In the genomic region with DNA sequence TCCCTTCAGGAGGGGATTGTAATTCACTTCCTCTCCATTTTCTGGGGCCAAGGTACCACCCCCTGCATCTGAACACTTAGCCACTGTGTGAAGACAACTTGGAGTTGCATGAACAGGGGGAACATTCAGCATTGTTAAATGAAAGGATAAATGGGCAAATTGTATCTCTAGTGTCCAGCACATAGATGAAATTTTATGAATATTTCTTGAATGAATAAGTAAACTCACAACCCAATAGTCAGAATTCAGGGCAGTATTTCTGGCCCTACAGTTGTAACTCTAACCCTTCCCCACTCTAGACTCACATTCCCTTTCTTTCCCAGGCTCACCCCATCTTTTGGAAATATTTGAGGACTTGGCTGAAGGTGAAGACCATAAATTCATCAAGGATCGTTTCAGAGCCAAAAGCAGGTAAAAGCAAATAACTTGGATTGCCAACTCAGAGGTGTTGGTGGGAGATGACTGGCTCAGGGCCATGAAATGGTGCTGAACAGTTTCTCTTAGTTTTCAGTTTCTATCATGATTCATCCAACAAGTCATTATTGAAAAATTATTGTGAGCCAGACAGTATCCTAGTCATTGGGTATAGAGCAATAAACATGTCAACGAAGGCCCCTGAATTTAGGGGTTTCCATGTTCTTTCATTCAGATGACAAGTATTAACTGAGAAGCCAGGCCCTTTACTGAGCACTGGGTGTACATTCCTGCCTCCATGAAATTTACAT, we compare ENCODE assay signal across 19 cellular contexts. TPM values are rescaled to one million over a fixed set of nuclear protein-coding genes. Genes with fewer than 3 reads are reported as not detected.
A peak's percentile ranks its signal among the peaks of the same experiment; 100 is the strongest.
DNase-seq lines count a peak whose midpoint lies in the region; ATAC-seq and TF ChIP-seq lines count a peak whose summit lies in the region.
"Had no signal": no experiment of that assay in that cellular context is flagged by ENCODE, and none has a peak within 500 bp of the region (broad histone marks: within the 10 kb centered on the region; RNA-seq: fewer than 3 reads in every experiment).

No MANE protein-coding gene starts in this region.

- no peaks in the 10 kb centered on the region for H3K36me3 Mint-ChIP-seq in activated CD4-positive, alpha-beta T cell treated with anti-CD3 and anti-CD28 coated beads for 36 hours (ENCODE audit: low read depth)
- H3K36me3 Mint-ChIP-seq in CD4-positive, alpha-beta memory T cell, result no peaks in the 10 kb centered on the region
- H3K36me3 Mint-ChIP-seq: CD8-positive, alpha-beta T cell had no signal

- no peaks in the 10 kb centered on the region for H3K9me3 ChIP-seq in fibroblast of lung (ENCODE audit: control insufficient read depth, insufficient read depth, low read depth, low read length)
- H3K9me3 ChIP-seq in CD4-positive, alpha-beta memory T cell (ENCODE audit: control insufficient read depth in 1 of 2, low read length in 2 of 2), result no peaks in the 10 kb centered on the region
- no peaks in the 10 kb centered on the region for H3K9me3 ChIP-seq in right lobe of liver

- POLR2A ChIA-PET in activated CD4-positive, alpha-beta T cell treated with anti-CD3 and anti-CD28 coated beads for 36 hours (lab: Charles Lee), result no interaction called here
- POLR2A ChIA-PET in CD4-positive, alpha-beta memory T cell (lab: Charles Lee; ENCODE audit: partially characterized antibody), result no interaction called here

- no peak for TF ChIP-seq POLR2A in right lobe of liver (IDR thresholded peaks at IDR 0.05)

- no peak overlapping the region for H3K9ac ChIP-seq in fibroblast of lung (ENCODE audit: insufficient read depth, low read length)

- H3K4me3 Mint-ChIP-seq in activated CD4-positive, alpha-beta T cell treated with anti-CD3 and anti-CD28 coated beads for 36 hours, result no peak overlapping the region
- no peak overlapping the region for H3K4me3 Mint-ChIP-seq in CD4-positive, alpha-beta memory T cell
- H3K4me3 Mint-ChIP-seq: activated CD4-positive, alpha-beta memory T cell treated with anti-CD3 and anti-CD28 coated beads, Interleukin-2, amount 10 ng/mL, durations not matched to agents 7 days and 5 days; activated T-helper 17 cell treated with anti-CD3 and anti-CD28 coated beads, Interleukin-2, amount 50 U/mL, for 72 hours; CD8-positive, alpha-beta T cell; dendritic cell treated with granulocyte-macrophage colony-stimulating factor and Interleukin-4, amounts not matched to agents 40 ng/mL and 50 ng/mL, for 4 days had no signal

- H3K27ac ChIP-seq in fibroblast of lung (ENCODE audit: insufficient read depth, low read length) (no peak overlapping the region), right lobe of liver (no peak overlapping the region)
- H3K27ac ChIP-seq in CD4-positive, alpha-beta memory T cell (ENCODE audit: low read depth, low read length), result no peak overlapping the region
- H3K27ac ChIP-seq: 22Rv1 had no signal

- H4K20me1 ChIP-seq in fibroblast of lung (ENCODE audit: control insufficient read depth, extremely low read depth, insufficient read depth, low read length), result no peaks in the 10 kb centered on the region

- 32% methylated on average over 2 of the region's 2 CpGs for WGBS in right lobe of liver (ENCODE audit: insufficient coverage, low coverage, low lambda C conversion rate, missing lambda C conversion rate)

- peak; percentile 83 for ATAC-seq in activated CD4-positive, alpha-beta T cell treated with anti-CD3 and anti-CD28 coated beads for 36 hours
- no peak for ATAC-seq in right lobe of liver
- ATAC-seq: activated T-helper 17 cell treated with anti-CD3 and anti-CD28 coated beads, Interleukin-2, amount 50 U/mL, for 72 hours; CD8-positive, alpha-beta T cell had no signal

- H3K27me3 ChIP-seq in fibroblast of lung (ENCODE audit: control insufficient read depth, insufficient read depth, low read length) (no peaks in the 10 kb centered on the region), right lobe of liver (no peaks in the 10 kb centered on the region)
- no peaks in the 10 kb centered on the region for H3K27me3 ChIP-seq in CD4-positive, alpha-beta memory T cell (ENCODE audit: insufficient read depth, low read length)

- H3K4me3 ChIP-seq in fibroblast of lung (replicated peaks in 1 of 4; ENCODE audit: control extremely low read depth in 1 of 4, insufficient read depth in 1 of 4, low read depth in 3 of 4, low read length in 4 of 4), result no peak overlapping the region
- no peak overlapping the region for H3K4me3 ChIP-seq in CD4-positive, alpha-beta memory T cell (ENCODE audit: low read length in 2 of 2)
- no peak overlapping the region for H3K4me3 ChIP-seq in right lobe of liver

- intact Hi-C loops in activated CD4-positive, alpha-beta T cell treated with anti-CD3 and anti-CD28 coated beads for 36 hours (cut with DNase I, micrococcal nuclease), result no loop called here
- intact Hi-C loops in CD4-positive, alpha-beta memory T cell (cut with micrococcal nuclease), result no loop called here
- intact Hi-C loops in right lobe of liver (cut with DNase I), result no loop called here

- DNase-seq in activated CD4-positive, alpha-beta T cell treated with anti-CD3 and anti-CD28 coated beads for 36 hours, result peak; percentile 18
- no peak for DNase-seq in activated CD4-positive, alpha-beta T cell treated with anti-CD3 and anti-CD28 coated beads for 1 hour
- DNase-seq in M059J (ENCODE audit: low read depth), result peak; percentile 67
- DNase-seq in fibroblast of lung (ENCODE audit: low read depth in 2 of 2), result peak; percentile 49 to 72
- no peak for DNase-seq in CD4-positive, alpha-beta memory T cell
- no peak for DNase-seq in right lobe of liver
- no peak for DNase-seq in HT-29 (ENCODE audit: low spot score)
- no peak for DNase-seq in NCI-H1417 treated with DMSO at 0.1 percent for 48 hours (lab: John Stamatoyannopoulos, UW)
- DNase-seq: activated CD4-positive, alpha-beta memory T cell treated with anti-CD3 and anti-CD28 coated beads, Interleukin-2, amount 10 ng/mL, durations not matched to agents 7 days and 5 days; aorta; CD8-positive, alpha-beta T cell; NCI-H2029; NCI-H524 treated with DMSO at 0.1 percent for 48 hours; OCI-M1; stimulated activated CD4-positive, alpha-beta T cell treated with anti-CD3 and anti-CD28 coated beads, Interleukin-4, amount 100 ng/mL, for 1 hour; stimulated activated CD8-positive, alpha-beta memory T cell treated with anti-CD3 and anti-CD28 coated beads, Interleukin-4, amount 100 ng/mL, for 48 hours had no signal

- H3K9me3 Mint-ChIP-seq in activated CD4-positive, alpha-beta T cell treated with anti-CD3 and anti-CD28 coated beads for 36 hours (ENCODE audit: low read depth), result no peaks in the 10 kb centered on the region
- no peaks in the 10 kb centered on the region for H3K9me3 Mint-ChIP-seq in CD4-positive, alpha-beta memory T cell
- H3K9me3 Mint-ChIP-seq: activated CD4-positive, alpha-beta memory T cell treated with anti-CD3 and anti-CD28 coated beads, Interleukin-2, amount 10 ng/mL, durations not matched to agents 7 days and 5 days; activated T-helper 17 cell treated with anti-CD3 and anti-CD28 coated beads, Interleukin-2, amount 50 U/mL, for 72 hours; CD8-positive, alpha-beta T cell; dendritic cell treated with granulocyte-macrophage colony-stimulating factor and Interleukin-4, amounts not matched to agents 40 ng/mL and 50 ng/mL, for 4 days had no signal

- peaks cover 5% of the 10 kb centered on the region for H3K4me1 ChIP-seq in fibroblast of lung (ENCODE audit: control insufficient read depth, extremely low read depth, insufficient read depth, low read length)
- no peaks in the 10 kb centered on the region for H3K4me1 ChIP-seq in CD4-positive, alpha-beta memory T cell (ENCODE audit: insufficient read depth, low read length)
- no peaks in the 10 kb centered on the region for H3K4me1 ChIP-seq in right lobe of liver

- no peaks in the 10 kb centered on the region for H3K79me2 ChIP-seq in fibroblast of lung (ENCODE audit: control insufficient read depth, insufficient read depth, low read length)

- CTCF ChIA-PET in activated CD4-positive, alpha-beta T cell treated with anti-CD3 and anti-CD28 coated beads for 36 hours (lab: Charles Lee), result no interaction called here
- CTCF ChIA-PET in CD4-positive, alpha-beta memory T cell (lab: Charles Lee; ENCODE audit: partially characterized antibody), result no interaction called here

- no peaks in the 10 kb centered on the region for H3K4me1 Mint-ChIP-seq in activated CD4-positive, alpha-beta T cell treated with anti-CD3 and anti-CD28 coated beads for 36 hours
- no peaks in the 10 kb centered on the region for H3K4me1 Mint-ChIP-seq in CD4-positive, alpha-beta memory T cell
- H3K4me1 Mint-ChIP-seq: activated CD4-positive, alpha-beta memory T cell treated with anti-CD3 and anti-CD28 coated beads, Interleukin-2, amount 10 ng/mL, durations not matched to agents 7 days and 5 days; activated T-helper 17 cell treated with anti-CD3 and anti-CD28 coated beads, Interleukin-2, amount 50 U/mL, for 72 hours had no signal

- H3K36me3 ChIP-seq in fibroblast of lung (ENCODE audit: control insufficient read depth, insufficient read depth, low read length) (no peaks in the 10 kb centered on the region), right lobe of liver (no peaks in the 10 kb centered on the region)
- no peaks in the 10 kb centered on the region for H3K36me3 ChIP-seq in CD4-positive, alpha-beta memory T cell (ENCODE audit: insufficient read depth, low read length)

- peak overlapping the region; percentile 62 for H3K4me2 ChIP-seq in fibroblast of lung (ENCODE audit: extremely low read depth, insufficient read depth, low read length)

- peaks cover 10% of the 10 kb centered on the region for H3K27me3 Mint-ChIP-seq in activated CD4-positive, alpha-beta T cell treated with anti-CD3 and anti-CD28 coated beads for 36 hours
- peaks cover 4 to 5% of the 10 kb centered on the region in 2 donors for H3K27me3 Mint-ChIP-seq in CD4-positive, alpha-beta memory T cell
- H3K27me3 Mint-ChIP-seq: dendritic cell treated with granulocyte-macrophage colony-stimulating factor and Interleukin-4, amounts not matched to agents 40 ng/mL and 50 ng/mL, for 4 days had no signal

- H3K27ac Mint-ChIP-seq in activated CD4-positive, alpha-beta T cell treated with anti-CD3 and anti-CD28 coated beads for 36 hours, result no peak overlapping the region
- no peak overlapping the region for H3K27ac Mint-ChIP-seq in CD4-positive, alpha-beta memory T cell
- H3K27ac Mint-ChIP-seq: activated CD4-positive, alpha-beta memory T cell treated with anti-CD3 and anti-CD28 coated beads, Interleukin-2, amount 10 ng/mL, durations not matched to agents 7 days and 5 days; activated T-helper 17 cell treated with anti-CD3 and anti-CD28 coated beads, Interleukin-2, amount 50 U/mL, for 72 hours; CD8-positive, alpha-beta T cell; dendritic cell treated with granulocyte-macrophage colony-stimulating factor and Interleukin-4, amounts not matched to agents 40 ng/mL and 50 ng/mL, for 4 days had no signal

- no peak overlapping the region for H2AFZ ChIP-seq in fibroblast of lung (ENCODE audit: low read length)

- TF ChIP-seq CTCF in fibroblast of lung (conservative IDR thresholded peaks at IDR 0.05 in 1 of 2, IDR thresholded peaks at IDR 0.05 in 1 of 2; ENCODE audit: low read depth in 1 of 2, low read length in 2 of 2) (no peak), right lobe of liver (IDR thresholded peaks at IDR 0.05) (no peak)

RNA-seq across cellular contexts. Expression of a gene that starts 33.3 kb away (rescaled TPM):
- total RNA-seq in activated CD4-positive, alpha-beta T cell treated with anti-CD3 and anti-CD28 coated beads for 36 hours, result 1 to 10 TPM; 1.6 TPM
- total RNA-seq in M059J (2014; rRNA removed; shearing (Covaris generic)), result 11.9 and 14.8 TPM in 2 replicates
- total RNA-seq in fibroblast of lung (8.5 and 10.1 TPM in 2 replicates), right lobe of liver (1 to 10 TPM; 4.0 to 7.9 (median 4.8) TPM)
- polyA plus RNA-seq in fibroblast of lung, result 7.2 and 8.2 TPM in 2 replicates
- polyA plus RNA-seq in fibroblast of lung (2012), result 3.0 and 3.3 TPM in 2 replicates
- 6.0 and 10.0 TPM in 2 replicates for polyA minus RNA-seq in fibroblast of lung (ENCODE audit: low replicate concordance)
- under 1 TPM; 0.17 TPM for total RNA-seq in CD4-positive, alpha-beta memory T cell
- not detected for polyA plus RNA-seq in CD4-positive, alpha-beta memory T cell
- total RNA-seq in HT-29 (2014; rRNA removed; shearing (Covaris generic)), result 0.43 and 0.55 TPM in 2 replicates
- total RNA-seq: CD8-positive, alpha-beta T cell had no signal

Comparison
In these comparisons a context has a peak if more than half of its experiments do, and no peak if none do; other contexts are left out.
1. DNase-seq: peak in activated CD4-positive, alpha-beta T cell treated with anti-CD3 and anti-CD28 coated beads for 36 hours (single experiment), M059J (single experiment) and fibroblast of lung (2 of 2); none in activated CD4-positive, alpha-beta T cell treated with anti-CD3 and anti-CD28 coated beads for 1 hour (single experiment), CD4-positive, alpha-beta memory T cell (0 of 5), right lobe of liver (0 of 3), HT-29 (single experiment) and NCI-H1417 treated with DMSO at 0.1 percent for 48 hours (single experiment).